8 cellular contexts compared by ENCODE assay signal in genomic region chr17:67994827-67995567, GRCh38. TPM values are rescaled to one million over a fixed set of nuclear protein-coding genes. Genes with fewer than 3 reads are reported as not detected.
DNase-seq lines count a peak whose midpoint lies in the region; ATAC-seq and TF ChIP-seq lines count a peak whose summit lies in the region.

No MANE protein-coding gene starts in this region.

- H3K36me3 ChIP-seq in neural progenitor cell = no peaks in the 10 kb centered on the region

- H3K9me3 ChIP-seq in H9 (ENCODE audit: control insufficient read depth, low read depth, low read length) = no peaks in the 10 kb centered on the region
- H3K9me3 ChIP-seq in neural progenitor cell (ENCODE audit: low read depth) = no peaks in the 10 kb centered on the region

- H3T11ph ChIP-seq in H9 (ENCODE audit: low read length) = no peak overlapping the region

- peaks cover 4% of the 10 kb centered on the region; the same call in 1 of the 2 replicates for H3K4me1 ChIP-seq in H9 (ENCODE audit: insufficient read depth, low read length)
- peaks cover 17% of the 10 kb centered on the region for H3K4me1 ChIP-seq in neural progenitor cell

- H4K8ac ChIP-seq in H9 (replicated peaks; ENCODE audit: insufficient read length, low read depth, low read length) = no peak overlapping the region

- no CpG with 5 or more reads among the region's 9 CpGs for WGBS in H9 (ENCODE audit: extremely low coverage, insufficient read length, low lambda C conversion rate)

- H3K27ac Mint-ChIP-seq in H9 (0 out of 7 replicates have a peak overlapping the region, but pooled peaks of 1 of the 3 experiments have one; percentile 12), neural progenitor cell (no peak overlapping the region)
- H3K27ac Mint-ChIP-seq in T-helper 2 cell treated with Interferon-gamma antibody and Interleukin-4, amounts not matched to agents 5 μg/mL and 100 μg/mL, for 36 hours = peak overlapping the region; percentile 83

- peaks cover 2% of the 10 kb centered on the region in 2 experiments; a peak in 3 of 5 replicates for H3K9me3 Mint-ChIP-seq in H9
- no peaks in the 10 kb centered on the region for H3K9me3 Mint-ChIP-seq in T-helper 2 cell treated with Interferon-gamma antibody and Interleukin-4, amounts not matched to agents 5 μg/mL and 100 μg/mL, for 36 hours
- no peaks in the 10 kb centered on the region for H3K9me3 Mint-ChIP-seq in neural progenitor cell

- peak overlapping the region; percentile 95 for H3K4me2 ChIP-seq in H9 (ENCODE audit: insufficient read depth, insufficient read length, low read length)
- H3K4me2 ChIP-seq in neural progenitor cell = peak overlapping the region; percentile 90

- no peak overlapping the region for H2BK20ac ChIP-seq in H9 (ENCODE audit: low read depth, low read length, poor library complexity, severe bottlenecking)

- no peak overlapping the region for H2BK12ac ChIP-seq in H9 (ENCODE audit: insufficient read length, low read depth, low read length)

- peaks cover 53% of the 10 kb centered on the region for H3F3A ChIP-seq in neural progenitor cell (ENCODE audit: low read depth)

- no peak overlapping the region for H2AFZ ChIP-seq in H9 (ENCODE audit: low read length)
- no peak overlapping the region for H2AFZ ChIP-seq in neural progenitor cell (replicated peaks)

- H3K9ac ChIP-seq in H9 (ENCODE audit: extremely low read depth, insufficient read length, low read length) (no peak overlapping the region), neural progenitor cell (no peak overlapping the region)

- no peak overlapping the region for H2BK5ac ChIP-seq in H9 (ENCODE audit: insufficient read length, low read length)

- TF ChIP-seq CTCF in H9 (conservative IDR thresholded peaks at IDR 0.05) (no peak), fibroblast of mammary gland (conservative IDR thresholded peaks at IDR 0.05; ENCODE audit: control insufficient read depth, insufficient read depth, low read depth, low read length) (no peak), neural progenitor cell (IDR thresholded peaks at IDR 0.05) (no peak)

- H3K27me3 Mint-ChIP-seq in H9 (ENCODE audit: low read depth) (peaks cover 40% of the 10 kb centered on the region), neural progenitor cell (ENCODE audit: insufficient read depth, low read depth) (peaks cover 2% of the 10 kb centered on the region)
- H3K27me3 Mint-ChIP-seq in T-helper 2 cell treated with Interferon-gamma antibody and Interleukin-4, amounts not matched to agents 5 μg/mL and 100 μg/mL, for 36 hours (ENCODE audit: low read depth) = peaks cover 23% of the 10 kb centered on the region

- H3K36me3 Mint-ChIP-seq in H9 (ENCODE audit: insufficient read depth in 1 of 3, low read depth in 3 of 3) (peaks cover 3 to 6% (median 5%) of the 10 kb centered on the region in 3 experiments; a peak in 3 of 7 replicates), neural progenitor cell (peaks cover 2% of the 10 kb centered on the region)
- H3K36me3 Mint-ChIP-seq in T-helper 2 cell treated with Interferon-gamma antibody and Interleukin-4, amounts not matched to agents 5 μg/mL and 100 μg/mL, for 36 hours (ENCODE audit: low read depth) = no peaks in the 10 kb centered on the region

- H4K91ac ChIP-seq in H9 (ENCODE audit: insufficient read length, low read depth, low read length) = no peak overlapping the region

- H3K23ac ChIP-seq in H9 (ENCODE audit: insufficient read length, low read depth, low read length) = no peak overlapping the region

- DNase-seq in AG08396 (ENCODE audit: low spot score) (peak; percentile 88), H9 (peak; percentile 20), fibroblast of mammary gland (ENCODE audit: low read depth) (peak; percentile 96), neural progenitor cell (ENCODE audit: low spot score) (no peak), NAMALWA (ENCODE audit: low spot score) (no peak), NCI-H1048 (lab: John Stamatoyannopoulos, UW) (no peak)
- DNase-seq in T-helper 2 cell treated with Interferon-gamma antibody and Interleukin-4, amounts not matched to agents 5 μg/mL and 100 μg/mL, for 36 hours (ENCODE audit: low spot score) = no peak

- H3K4me3 ChIP-seq in fibroblast of mammary gland (ENCODE audit: control insufficient read depth, low read depth, low read length) (peak overlapping the region; percentile 48), neural progenitor cell (peak overlapping the region; percentile 72)

- peaks cover 6% of the 10 kb centered on the region; the same call in 1 of the 2 replicates for H3K27me3 ChIP-seq in H9 (ENCODE audit: insufficient read depth, low read length)
- H3K27me3 ChIP-seq in neural progenitor cell = peaks cover 39% of the 10 kb centered on the region

- no peak overlapping the region for H2BK15ac ChIP-seq in H9 (ENCODE audit: low read depth, low read length)

- no peak overlapping the region for H2BK120ac ChIP-seq in H9 (ENCODE audit: low read depth, low read length, poor library complexity, severe bottlenecking)

- H3K4me1 Mint-ChIP-seq in H9 = peaks cover 28 to 34% of the 10 kb centered on the region in 2 experiments
- H3K4me1 Mint-ChIP-seq in T-helper 2 cell treated with Interferon-gamma antibody and Interleukin-4, amounts not matched to agents 5 μg/mL and 100 μg/mL, for 36 hours (ENCODE audit: low read depth) = peaks cover 30% of the 10 kb centered on the region
- H3K4me1 Mint-ChIP-seq in neural progenitor cell = peaks cover 28% of the 10 kb centered on the region

- no peak overlapping the region for H3K56ac ChIP-seq in H9 (ENCODE audit: insufficient read length, low read depth, low read length)

- H3K79me2 ChIP-seq in H9 (ENCODE audit: insufficient read depth, low read length) = no peaks in the 10 kb centered on the region
- no peaks in the 10 kb centered on the region for H3K79me2 ChIP-seq in neural progenitor cell (ENCODE audit: low read depth)

- peak overlapping the region; percentile 78 to 92 for H3K4me3 Mint-ChIP-seq in H9
- peak overlapping the region; percentile 88 for H3K4me3 Mint-ChIP-seq in T-helper 2 cell treated with Interferon-gamma antibody and Interleukin-4, amounts not matched to agents 5 μg/mL and 100 μg/mL, for 36 hours
- peak overlapping the region; percentile 91 for H3K4me3 Mint-ChIP-seq in neural progenitor cell

- no peaks in the 10 kb centered on the region for H3K79me1 ChIP-seq in H9 (ENCODE audit: insufficient read depth, low read depth, low read length, poor library complexity, severe bottlenecking)

- no peak overlapping the region for H3K27ac ChIP-seq in H9 (ENCODE audit: insufficient read length, low read depth, low read length)
- H3K27ac ChIP-seq in neural progenitor cell = no peak overlapping the region

- H3K14ac ChIP-seq in H9 (ENCODE audit: insufficient read depth, low read length) = no peak overlapping the region

- peaks cover 14% of the 10 kb centered on the region for H3K23me2 ChIP-seq in H9 (ENCODE audit: insufficient read length, low read depth, low read length, poor library complexity, severe bottlenecking)

- H4K20me1 ChIP-seq in H9 (ENCODE audit: control insufficient read depth, insufficient read depth, insufficient read length) (no peaks in the 10 kb centered on the region), neural progenitor cell (ENCODE audit: low read depth) (no peaks in the 10 kb centered on the region)

- H4K5ac ChIP-seq in H9 (ENCODE audit: insufficient read length, low read depth, low read length) = no peak overlapping the region

- no peak overlapping the region for H3K4ac ChIP-seq in H9 (ENCODE audit: low read depth, low read length)

- ATAC-seq in activated CD4-positive, CD25-positive, alpha-beta regulatory T cell treated with anti-CD3 and anti-CD28 coated beads, Interleukin-2, amount 50 U/mL, for 24 hours = no peak

- H2AK5ac ChIP-seq in H9 (ENCODE audit: insufficient read length, low read length) = no peak overlapping the region

- H3K18ac ChIP-seq in H9 (ENCODE audit: insufficient read length, low read depth, low read length) = no peak overlapping the region

RNA-seq across cellular contexts. Expression of gene C17orf58, which starts 1.3 kb away (rescaled TPM):
- total RNA-seq in H9 (2021) = 11.0 and 12.3 TPM in 2 replicates
- total RNA-seq in neural progenitor cell (ENCODE audit: low replicate concordance) = 34.3 and 43.9 TPM in 2 replicates

RNA-seq across cellular contexts. Expression of gene KPNA2, which starts 40.5 kb away (rescaled TPM):
- total RNA-seq in H9 (2021) = 432 and 437 TPM in 2 replicates
- 480 and 549 TPM in 2 replicates for total RNA-seq in neural progenitor cell (ENCODE audit: low replicate concordance)

Comparison
In these comparisons a context has a peak if more than half of its experiments do, and no peak if none do; other contexts are left out.
1. DNase-seq: peak in AG08396 (single experiment), H9 (single experiment) and fibroblast of mammary gland (single experiment); none in T-helper 2 cell treated with Interferon-gamma antibody and Interleukin-4, amounts not matched to agents 5 μg/mL and 100 μg/mL, for 36 hours (single experiment), neural progenitor cell (single experiment), NAMALWA (single experiment) and NCI-H1048 (single experiment).
2. Peak in every context shown above with its lines, with median percentiles within 50 percentile points of each other: H3K4me3 Mint-ChIP-seq.